In the genomic region with DNA sequence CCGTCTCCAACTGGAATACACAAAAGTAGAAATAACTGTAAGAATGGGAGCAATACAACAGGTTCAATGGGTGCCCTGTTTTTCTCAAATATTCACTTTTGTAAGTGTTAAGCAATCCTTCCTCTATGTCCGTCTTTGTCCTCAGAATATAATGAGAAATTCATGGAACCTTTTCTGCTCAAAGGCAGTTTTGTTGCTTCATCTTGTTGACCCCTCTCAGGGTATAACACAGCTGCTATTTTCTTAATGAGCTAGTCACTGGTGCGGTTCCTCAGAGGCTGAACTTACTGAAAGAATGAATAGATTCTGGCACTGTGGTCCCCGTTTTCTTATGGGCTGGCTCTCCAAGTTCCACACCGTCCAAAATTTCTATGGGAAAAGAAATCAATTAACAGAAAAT, we compare ENCODE assay signal across 21 cellular contexts.
"Had no signal": no experiment of that assay in that cellular context is flagged by ENCODE, and none has a peak within 500 bp of the region (broad histone marks: within the 10 kb centered on the region; RNA-seq: fewer than 3 reads in every experiment).

No MANE protein-coding gene starts in this region.

- H3K4me3 ChIP-seq: esophagus squamous epithelium, gastroesophageal sphincter, lung, upper lobe of right lung had no signal

- H3K4me1 ChIP-seq: esophagus squamous epithelium, gastroesophageal sphincter, parathyroid adenoma, upper lobe of right lung had no signal

- H3K9me3 Mint-ChIP-seq: activated CD4-positive, alpha-beta memory T cell treated with anti-CD3 and anti-CD28 coated beads for 36 hours; activated naive CD4-positive, alpha-beta T cell treated with anti-CD3 and anti-CD28 coated beads, Interleukin-2, amount 50 U/mL, for 24 hours; brain; mesothelial cell of epicardium; natural killer cell treated with Interleukin-12 subunit alpha and Interleukin-12 subunit beta and Interleukin-15 and Interleukin-18, amount 100 ng/mL, for 72 hours; stimulated activated naive B cell treated with anti-CD40 and anti-IgM and Interleukin-4, amounts not matched to agents 10 μg/mL and 1 μg/mL and 100 μg/mL, for 72 hours had no signal

- H3K4me1 Mint-ChIP-seq: activated naive CD4-positive, alpha-beta T cell treated with anti-CD3 and anti-CD28 coated beads, Interleukin-2, amount 50 U/mL, for 24 hours; brain; mesothelial cell of epicardium had no signal

- H3K9me3 ChIP-seq: esophagus squamous epithelium, gastroesophageal sphincter, upper lobe of right lung had no signal

- DNase-seq: activated CD4-positive, alpha-beta memory T cell treated with anti-CD3 and anti-CD28 coated beads for 36 hours; activated CD4-positive, alpha-beta T cell treated with anti-CD3 and anti-CD28 coated beads for 48 hours; activated gamma-delta T cell; activated T-cell treated with anti-CD3 and anti-CD28 coated beads for 4 hours; aorta; central memory CD4-positive, alpha-beta T cell; esophagus squamous epithelium; kidney; stimulated activated CD4-positive, alpha-beta T cell treated with anti-CD3 and anti-CD28 coated beads, Interleukin-2, amount 100 ng/mL, for 48 hours; stimulated activated CD8-positive, alpha-beta memory T cell treated with anti-CD3 and anti-CD28 coated beads, Interleukin-4, amount 100 ng/mL, for 48 hours; stimulated activated naive B cell treated with anti-CD40 and anti-IgM and Interleukin-4, amounts not matched to agents 10 μg/mL and 1 μg/mL and 100 μg/mL, for 72 hours; upper lobe of right lung had no signal

- H3K27me3 Mint-ChIP-seq: activated CD4-positive, alpha-beta memory T cell treated with anti-CD3 and anti-CD28 coated beads for 36 hours; activated naive CD4-positive, alpha-beta T cell treated with anti-CD3 and anti-CD28 coated beads, Interleukin-2, amount 50 U/mL, for 24 hours; brain; natural killer cell treated with Interleukin-12 subunit alpha and Interleukin-12 subunit beta and Interleukin-15 and Interleukin-18, amount 100 ng/mL, for 72 hours; stimulated activated naive B cell treated with anti-CD40 and anti-IgM and Interleukin-4, amounts not matched to agents 10 μg/mL and 1 μg/mL and 100 μg/mL, for 72 hours had no signal

- H3K27me3 ChIP-seq: esophagus squamous epithelium, gastroesophageal sphincter, upper lobe of right lung had no signal

- H3K27ac Mint-ChIP-seq: activated CD4-positive, alpha-beta memory T cell treated with anti-CD3 and anti-CD28 coated beads for 36 hours; activated naive CD4-positive, alpha-beta T cell treated with anti-CD3 and anti-CD28 coated beads, Interleukin-2, amount 50 U/mL, for 24 hours; mesothelial cell of epicardium; natural killer cell treated with Interleukin-12 subunit alpha and Interleukin-12 subunit beta and Interleukin-15 and Interleukin-18, amount 100 ng/mL, for 72 hours; stimulated activated naive B cell treated with anti-CD40 and anti-IgM and Interleukin-4, amounts not matched to agents 10 μg/mL and 1 μg/mL and 100 μg/mL, for 72 hours had no signal

- H3K27ac ChIP-seq: esophagus squamous epithelium, gastroesophageal sphincter, parathyroid adenoma, upper lobe of right lung had no signal

- H3K4me3 Mint-ChIP-seq: activated CD4-positive, alpha-beta memory T cell treated with anti-CD3 and anti-CD28 coated beads for 36 hours; activated naive CD4-positive, alpha-beta T cell treated with anti-CD3 and anti-CD28 coated beads, Interleukin-2, amount 50 U/mL, for 24 hours; brain; mesothelial cell of epicardium; natural killer cell treated with Interleukin-12 subunit alpha and Interleukin-12 subunit beta and Interleukin-15 and Interleukin-18, amount 100 ng/mL, for 72 hours; stimulated activated naive B cell treated with anti-CD40 and anti-IgM and Interleukin-4, amounts not matched to agents 10 μg/mL and 1 μg/mL and 100 μg/mL, for 72 hours had no signal

- ATAC-seq: gastroesophageal sphincter; left lobe of liver; natural killer cell treated with Interleukin-12 subunit alpha and Interleukin-12 subunit beta and Interleukin-15 and Interleukin-18, amount 100 ng/mL, for 72 hours; SK-N-SH treated with all-trans-retinoic acid at 6 μM for 48 hours; stimulated activated naive B cell treated with anti-CD40 and anti-IgM and Interleukin-4, amounts not matched to agents 10 μg/mL and 1 μg/mL and 100 μg/mL, for 72 hours; upper lobe of right lung had no signal
